7 cellular contexts compared by ENCODE assay signal in genomic region chrX:77415882-77416281, GRCh38. TPM values are rescaled to one million over a fixed set of nuclear protein-coding genes. Genes with fewer than 3 reads are reported as not detected.
"Had no signal": no experiment of that assay in that cellular context is flagged by ENCODE, and none has a peak within 500 bp of the region (broad histone marks: within the 10 kb centered on the region; RNA-seq: fewer than 3 reads in every experiment).

No MANE protein-coding gene starts in this region.

- FAIRE-seq: H54, HTR-8/SVneo had no signal

- H2AFZ ChIP-seq: GM23338 had no signal

- H3K9me3 Mint-ChIP-seq: GM23338 had no signal

- H3K4me2 ChIP-seq: GM23338 had no signal

- H3K27ac Mint-ChIP-seq: GM23338, H9 had no signal

- DNase-seq: H9, HCEC 1CT, IMR-90 had no signal

- H3K4me3 ChIP-seq: GM23338 had no signal

RNA-seq across cellular contexts. Expression of gene FGF16, which starts 31.3 kb away (rescaled TPM):
- total RNA-seq: HT-29, IMR-90 had no signal
- polyA plus RNA-seq: IMR-90 had no signal
